ENCODE assay signal across 1 cellular context in the genomic region with DNA sequence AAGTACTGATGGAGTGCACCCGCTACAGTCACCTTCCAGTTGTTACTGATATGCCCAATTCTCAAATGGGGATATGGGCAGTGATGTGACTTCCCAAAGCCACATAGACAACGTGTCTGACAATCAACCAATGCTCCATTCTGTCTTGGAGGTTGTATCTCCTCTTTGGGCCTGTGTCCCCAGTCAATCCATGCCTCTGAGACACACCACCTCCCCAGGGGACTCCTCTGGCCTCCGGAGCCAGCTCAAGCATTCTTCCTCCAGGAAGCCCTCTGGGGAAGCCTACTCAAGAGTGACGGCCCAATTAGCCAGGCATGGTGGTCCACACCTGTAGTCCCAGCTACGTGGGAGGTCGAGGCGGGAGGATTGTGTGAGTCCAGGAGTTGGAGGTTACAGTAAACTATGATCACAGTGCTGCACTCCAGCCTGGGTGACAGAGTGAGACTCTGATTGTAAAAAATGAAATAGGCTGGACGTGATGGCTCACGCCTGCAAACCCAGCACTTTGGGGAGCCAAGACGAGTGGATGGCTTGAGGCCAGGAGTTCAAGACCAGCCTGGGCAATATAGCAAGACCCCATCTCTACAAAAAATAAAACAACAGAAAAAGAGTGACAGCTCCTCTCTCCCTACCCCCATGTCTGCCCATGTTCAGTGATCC.
TF ChIP-seq lines count a peak whose summit lies in the region.

No MANE protein-coding gene starts in this region.

TF ChIP-seq in HEK293, 187 proteins besides CTCF, POLR2A, EP300 and RAD21:
- peak; percentile 86 for TF ChIP-seq ZNF121 (tag by site-specific recombination; IDR thresholded peaks at IDR 0.05)
- no peak for TF ChIP-seq ZFP41 (tag by site-specific recombination; IDR thresholded peaks at IDR 0.05; ENCODE audit: borderline replicate concordance)
